Comparison of ENCODE assay signal across 1 cellular context in genomic region chr6:108294787-108295625, GRCh38.
TF ChIP-seq lines count a peak whose summit lies in the region.

Gene AFG1L, plus strand, starts transcription at chr6:108295054. Its CDS starts 26 bp downstream, at chr6:108295080.

TF ChIP-seq in GM12878, 131 proteins besides CTCF, POLR2A, EP300 and RAD21 (continued from another document and continues in another):
- no peak for TF ChIP-seq IRF5 (IDR thresholded peaks at IDR 0.05; ENCODE audit: borderline replicate concordance)
- TF ChIP-seq TAF1 (IDR thresholded peaks at IDR 0.05; ENCODE audit: borderline replicate concordance, low read depth, low read length), result peak; percentile 48; the same call in 1 of the 2 replicates
- no peak for TF ChIP-seq ZBTB33 (IDR thresholded peaks at IDR 0.05)
- TF ChIP-seq ZBTB40 (IDR thresholded peaks at IDR 0.05; ENCODE audit: borderline replicate concordance), result peak; percentile 99
- no peak for TF ChIP-seq YBX1 (IDR thresholded peaks at IDR 0.05)
- TF ChIP-seq ZNF24 (IDR thresholded peaks at IDR 0.05), result peak; percentile 41; the same call in 1 of the 2 replicates
- TF ChIP-seq ASH2L (IDR thresholded peaks at IDR 0.05; ENCODE audit: borderline replicate concordance, low read depth), result no peak
- peak; percentile 12; the same call in 1 of the 2 replicates for TF ChIP-seq RUNX3 (IDR thresholded peaks at IDR 0.05; ENCODE audit: low read length)
- no peak for TF ChIP-seq ATF2 (IDR thresholded peaks at IDR 0.05; ENCODE audit: low read length)
- TF ChIP-seq SKIL (IDR thresholded peaks at IDR 0.05; ENCODE audit: low read depth, poor library complexity, severe bottlenecking), result no peak
- TF ChIP-seq SIX5 (IDR thresholded peaks at IDR 0.05; ENCODE audit: low read depth, low read length, severe bottlenecking), result peak; percentile 80
- no peak for TF ChIP-seq JUND (IDR thresholded peaks at IDR 0.05; ENCODE audit: low read depth, low read length)
- TF ChIP-seq ATF7 (IDR thresholded peaks at IDR 0.05; ENCODE audit: low read depth), result no peak; the same call in 1 of the 2 replicates
- peak; percentile 65 for TF ChIP-seq POLR2AphosphoS5 (IDR thresholded peaks at IDR 0.05; ENCODE audit: low read length)
- TF ChIP-seq SPI1 (IDR thresholded peaks at IDR 0.05; ENCODE audit: borderline replicate concordance, insufficient read depth, low read depth, low read length), result no peak
- TF ChIP-seq MYB (IDR thresholded peaks at IDR 0.05; ENCODE audit: borderline replicate concordance, low read depth, low read length), result no peak
- TF ChIP-seq MXI1 (IDR thresholded peaks at IDR 0.05; ENCODE audit: low read depth, low read length), result peak; percentile 66
- TF ChIP-seq HCFC1 (IDR thresholded peaks at IDR 0.05; ENCODE audit: low read length), result peak; percentile 90
- TF ChIP-seq ZNF622 (IDR thresholded peaks at IDR 0.05), result no peak
- TF ChIP-seq BACH1 (IDR thresholded peaks at IDR 0.05; ENCODE audit: borderline replicate concordance), result 0 out of 2 replicates have a peak, but pooled peaks have one; percentile 38
- TF ChIP-seq RB1 (IDR thresholded peaks at IDR 0.05; ENCODE audit: borderline replicate concordance), result peak; percentile 47
- TF ChIP-seq NKRF (conservative IDR thresholded peaks at IDR 0.05), result peak; percentile 63; the same call in 1 of the 2 replicates
- TF ChIP-seq CBX5 (IDR thresholded peaks at IDR 0.05; ENCODE audit: low read depth), result no peak
- TF ChIP-seq IRF3 (IDR thresholded peaks at IDR 0.05), result no peak
- no peak for TF ChIP-seq SRF (IDR thresholded peaks at IDR 0.05; ENCODE audit: low read depth in 2 of 2, low read length in 2 of 2)
- TF ChIP-seq MYC (IDR thresholded peaks at IDR 0.05; ENCODE audit: insufficient read depth, insufficient read length, insufficient replicate concordance, low read length, severe bottlenecking), result no peak
- TF ChIP-seq WRNIP1 (IDR thresholded peaks at IDR 0.05; ENCODE audit: borderline replicate concordance, low read depth, low read length), result no peak
- TF ChIP-seq BMI1 (IDR thresholded peaks at IDR 0.05; ENCODE audit: borderline replicate concordance), result peak; percentile 73
- TF ChIP-seq SMARCA5 (IDR thresholded peaks at IDR 0.05), result peak; percentile 72; the same call in 1 of the 2 replicates
- TF ChIP-seq CHD4 (IDR thresholded peaks at IDR 0.05), result no peak
- no peak for TF ChIP-seq ETV6 (conservative IDR thresholded peaks at IDR 0.05 in 1 of 2, IDR thresholded peaks at IDR 0.05 in 1 of 2; ENCODE audit: borderline replicate concordance in 1 of 2, low read depth in 1 of 2)
- peak; percentile 80 for TF ChIP-seq E4F1 (IDR thresholded peaks at IDR 0.05; ENCODE audit: borderline replicate concordance, partially characterized antibody)
- no peak for TF ChIP-seq NFYA (IDR thresholded peaks at IDR 0.05; ENCODE audit: borderline replicate concordance, low read depth, low read length)
- TF ChIP-seq GABPA (IDR thresholded peaks at IDR 0.05; ENCODE audit: low read depth), result peak; percentile 80
- TF ChIP-seq NFIC (IDR thresholded peaks at IDR 0.05; ENCODE audit: low read depth, low read length), result peak; percentile 19; the same call in 1 of the 2 replicates
- no peak for TF ChIP-seq ZNF274 (IDR thresholded peaks at IDR 0.05; ENCODE audit: insufficient read depth, insufficient read length)
- TF ChIP-seq ZNF217 (IDR thresholded peaks at IDR 0.05), result no peak; the same call in 1 of the 2 replicates
- peak; percentile 88 to 94 for TF ChIP-seq BHLHE40 (IDR thresholded peaks at IDR 0.05; ENCODE audit: borderline replicate concordance in 1 of 2, low read depth in 2 of 2, low read length in 1 of 2)
- TF ChIP-seq SMC3 (IDR thresholded peaks at IDR 0.05; ENCODE audit: borderline replicate concordance, low read length), result no peak; the same call in 1 of the 2 replicates
- TF ChIP-seq PRDM15 (CRISPR knock-in tag; IDR thresholded peaks at IDR 0.05), result no peak
